Comparison of ENCODE assay signal across 9 cellular contexts in the genomic region with DNA sequence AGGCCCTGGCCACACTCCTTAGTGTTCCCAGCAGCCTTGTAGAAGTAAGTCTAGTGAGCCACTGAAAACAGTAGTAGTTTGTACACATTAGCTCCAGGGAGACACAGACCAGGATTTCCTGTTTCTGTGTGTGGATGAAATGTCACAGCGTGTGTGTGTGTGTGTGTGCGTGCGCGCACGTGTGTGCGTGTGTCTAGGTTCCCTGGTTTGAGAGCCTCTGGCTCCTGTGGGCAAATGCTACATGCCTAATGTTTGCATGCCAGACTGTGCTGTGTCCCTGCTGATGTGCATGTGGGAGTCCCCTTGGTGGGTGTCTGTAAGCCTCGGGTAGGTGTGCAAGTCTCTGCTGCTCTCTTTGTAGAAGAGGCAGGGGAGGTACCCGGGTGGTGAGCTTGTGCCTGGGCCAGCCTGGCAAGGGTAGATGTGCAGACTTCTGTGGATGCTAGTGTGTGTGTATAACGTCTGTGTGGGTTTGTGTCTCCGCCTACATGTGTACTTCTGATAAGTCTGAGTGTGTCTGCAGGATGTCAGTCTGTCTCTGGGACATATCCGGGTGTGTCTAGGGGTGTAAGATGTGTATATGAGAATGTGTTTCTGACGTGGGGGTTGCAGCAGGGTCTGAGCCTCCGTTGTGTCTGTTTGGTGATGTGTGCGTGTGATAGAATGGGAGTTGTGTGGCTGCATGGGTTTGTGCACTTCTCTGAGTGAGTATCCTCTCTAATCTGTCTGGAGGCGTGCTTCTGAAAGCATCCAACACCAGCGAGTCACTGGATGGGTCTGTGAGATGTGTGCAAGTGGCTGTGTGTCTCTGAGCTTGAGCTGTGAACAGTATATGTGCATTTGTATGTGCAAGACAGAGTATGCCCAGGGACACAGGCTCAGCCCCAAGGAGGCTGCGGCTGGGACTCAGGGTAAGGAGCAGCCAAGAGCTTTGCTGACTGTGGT. TPM values are rescaled to one million over a fixed set of nuclear protein-coding genes. Genes with fewer than 3 reads are reported as not detected.
DNase-seq lines count a peak whose midpoint lies in the region; ATAC-seq, FAIRE-seq and TF ChIP-seq lines count a peak whose summit lies in the region.
"Had no signal": no experiment of that assay in that cellular context is flagged by ENCODE, and none has a peak within 500 bp of the region (broad histone marks: within the 10 kb centered on the region; RNA-seq: fewer than 3 reads in every experiment).

No MANE protein-coding gene starts in this region.

- CTCF ChIA-PET in AG04450 (lab: Charles Lee), result interaction anchor here (0.6 to 1.4 kb wide), 4 partner anchors 9 to 82 kb away, joined by 3 to 7 read pairs (median 4); no protein-coding TSS in a partner anchor

- H3K36me3 Mint-ChIP-seq in astrocyte (ENCODE audit: low read depth, unreplicated experiment), result peaks cover 8% of the 10 kb centered on the region

- peak overlapping the region; percentile 49 for H3K4me2 ChIP-seq in astrocyte (ENCODE audit: low read length)

- no peaks in the 10 kb centered on the region for H3K36me3 ChIP-seq in astrocyte (ENCODE audit: insufficient read depth, low read length)

- H3K4me1 ChIP-seq in astrocyte (ENCODE audit: insufficient read depth, low read length), result peaks cover 64% of the 10 kb centered on the region

- peak overlapping the region; percentile 22 for H3K9ac ChIP-seq in astrocyte (ENCODE audit: low read length)

- ATAC-seq in HG03135 (IDR thresholded peaks at IDR 0.05; ENCODE audit: unreplicated experiment) (no peak), GM18511 (IDR thresholded peaks at IDR 0.05; ENCODE audit: unreplicated experiment) (no peak), HG02759 (IDR thresholded peaks at IDR 0.05; ENCODE audit: unreplicated experiment) (no peak)

- peaks cover 98% of the 10 kb centered on the region for H3K79me2 ChIP-seq in astrocyte (ENCODE audit: insufficient read depth, low read length)

- peak overlapping the region; percentile 52 for H3K27ac ChIP-seq in AG04450 (ENCODE audit: low read depth, low read length)
- H3K27ac ChIP-seq in astrocyte (ENCODE audit: low read depth, low read length), result peak overlapping the region; percentile 2

- H2AFZ ChIP-seq in astrocyte (ENCODE audit: low read depth, low read length), result no peak overlapping the region

- POLR2A ChIA-PET in AG04450 (lab: Yijun Ruan, JAX), result interaction anchor here (0.6 to 1.2 kb wide), 4 partner anchors 8 to 28 kb away, joined by 3 to 9 read pairs (median 4); no protein-coding TSS in a partner anchor

- no peaks in the 10 kb centered on the region for H3K27me3 Mint-ChIP-seq in astrocyte (ENCODE audit: low read depth, unreplicated experiment)

- H3K9me3 Mint-ChIP-seq in astrocyte (ENCODE audit: unreplicated experiment), result peaks cover 1% of the 10 kb centered on the region

- FAIRE-seq in astrocyte (lab: Jason Lieb, UNC), result no peak

- no peak for TF ChIP-seq CTCF in AG04450 (IDR thresholded peaks at IDR 0.05; ENCODE audit: low read depth, low read length)
- TF ChIP-seq CTCF in astrocyte (IDR thresholded peaks at IDR 0.05; ENCODE audit: insufficient read depth, low read depth, low read length), result no peak

- H3K4me1 Mint-ChIP-seq in astrocyte (ENCODE audit: low read depth, unreplicated experiment), result peaks cover 40% of the 10 kb centered on the region

- H4K20me1 ChIP-seq in astrocyte (ENCODE audit: insufficient read depth, low read length), result peaks cover 89% of the 10 kb centered on the region

- H3K27me3 ChIP-seq in AG04450 (ENCODE audit: control insufficient read depth, insufficient read depth, low read length) (no peaks in the 10 kb centered on the region), astrocyte (ENCODE audit: insufficient read depth, low read length) (no peaks in the 10 kb centered on the region)

- H3K4me3 ChIP-seq in AG04450 (ENCODE audit: low read depth, low read length) (no peak overlapping the region), astrocyte (ENCODE audit: insufficient read depth, low read depth, low read length) (no peak overlapping the region)

- H3K4me3 Mint-ChIP-seq in astrocyte (ENCODE audit: unreplicated experiment), result peak overlapping the region; percentile 42

- peak overlapping the region; percentile 34 for H3K27ac Mint-ChIP-seq in astrocyte (ENCODE audit: unreplicated experiment)

- DNase-seq in AG04450 (ENCODE audit: low read depth, low spot score) (no peak), NCI-H226 (peak; percentile 55), astrocyte (ENCODE audit: low read depth) (no peak), lung microvascular endothelial cell (ENCODE audit: low read depth in 2 of 2) (peak; percentile 93 to 97), GOT3 (lab: John Stamatoyannopoulos, UW) (no peak)
- DNase-seq: NCI-H2081 treated with DMSO at 0.1 percent for 48 hours had no signal

- peaks cover 3% of the 10 kb centered on the region; the same call in 1 of the 2 replicates for H3K9me3 ChIP-seq in AG04450 (ENCODE audit: control insufficient read depth, insufficient read depth, low read length)
- no peaks in the 10 kb centered on the region for H3K9me3 ChIP-seq in astrocyte (ENCODE audit: insufficient read depth, low read depth, low read length)

RNA-seq across cellular contexts. Expression of gene TLDC2, which starts 19.0 kb away (rescaled TPM):
- polyA plus RNA-seq in AG04450 (2011; rRNA removed), result 0.27 and 0.57 TPM in 2 replicates
- 0.17 and 0.28 TPM in 2 replicates for polyA minus RNA-seq in AG04450 (2011; rRNA and poly(A)+ RNA removed)
- total RNA-seq in astrocyte, result not detected in 2 replicates
- under 0.01 TPM in 1 of 2 replicates, not detected in the other for total RNA-seq in lung microvascular endothelial cell

Comparison
In these comparisons a context has a peak if more than half of its experiments do, and no peak if none do; other contexts are left out.
1. DNase-seq: peak in NCI-H226 (single experiment) and lung microvascular endothelial cell (2 of 2); none in AG04450 (single experiment), astrocyte (single experiment) and GOT3 (single experiment).